ENCODE assay signal across 8 cellular contexts in genomic region chr5:172984244-172984953, GRCh38. TPM values are rescaled to one million over a fixed set of nuclear protein-coding genes. Genes with fewer than 3 reads are reported as not detected.
DNase-seq lines count a peak whose midpoint lies in the region; ATAC-seq, FAIRE-seq and TF ChIP-seq lines count a peak whose summit lies in the region.

No MANE protein-coding gene starts in this region.

- H3K9me3 ChIP-seq in A549: no peaks in the 10 kb centered on the region

- H3K27ac Mint-ChIP-seq in chondrocyte (ENCODE audit: unreplicated experiment): peak overlapping the region; percentile 99

- WGBS in A549 (ENCODE audit: missing lambda C conversion rate): 3% methylated on average over 15 of the region's 15 CpGs

- peak; percentile 23 to 29; a peak in 4 of 5 replicates for TF ChIP-seq RAD21 in A549 (conservative IDR thresholded peaks at IDR 0.05 in 1 of 2, IDR thresholded peaks at IDR 0.05 in 1 of 2)

- peak overlapping the region; percentile 91 for H3K4me2 ChIP-seq in A549

- H3K27me3 Mint-ChIP-seq in chondrocyte (ENCODE audit: low read depth): no peaks in the 10 kb centered on the region

- peaks cover 6% of the 10 kb centered on the region for H3K36me3 Mint-ChIP-seq in chondrocyte (ENCODE audit: low read depth)

- peaks cover 13% of the 10 kb centered on the region; the same call in 1 of the 3 replicates for H3K4me1 ChIP-seq in A549

- TF ChIP-seq EP300 in A549 (IDR thresholded peaks at IDR 0.05): no peak

- DNase-seq in A549 (ENCODE audit: low read depth in 1 of 2, low spot score in 1 of 2) (peak; percentile 69 to 77), NCI-H2196 (lab: John Stamatoyannopoulos, UW; ENCODE audit: unreplicated experiment) (peak; percentile 54), chondrocyte (ENCODE audit: low spot score) (no peak), kidney tubule cell (ENCODE audit: low spot score) (peak; percentile 82)
- DNase-seq in activated CD4-positive, alpha-beta T cell treated with anti-CD3 and anti-CD28 coated beads for 1 hour: peak; percentile 65
- DNase-seq in stimulated activated CD4-positive, alpha-beta T cell treated with anti-CD3 and anti-CD28 coated beads, Interleukin-1b, Interleukin-23, amount 100 ng/mL, for 24 hours (ENCODE audit: low read depth in 4 of 4, low spot score in 1 of 4): peak in 3 of 4 experiments; percentile 31 to 63 (median 61)

- no peak for FAIRE-seq in A549 (lab: Jason Lieb, UNC)

- H3K4me3 ChIP-seq in A549: peak overlapping the region; percentile 87

- POLR2A ChIA-PET in A549 (lab: Yijun Ruan, JAX): interaction anchor here (1.2 to 2.0 kb wide), 5 partner anchors 11 to 250 kb away, joined by 3 to 11 read pairs (median 4); partner anchors contain the start of genes BNIP1, NKX2-5 and RPL26L1

- CTCF ChIA-PET in A549 (lab: Yijun Ruan, JAX): interaction anchor here (0.7 to 2.9 kb wide), 14 partner anchors 9 to 278 kb away, joined by 3 to 9 read pairs (median 4); partner anchors contain the start of gene RPL26L1

- peak overlapping the region; percentile 83 to 95 for H3K27ac ChIP-seq in A549

- TF ChIP-seq POLR2A in A549 (IDR thresholded peaks at IDR 0.05; ENCODE audit: low read length): no peak

- H3K4me3 Mint-ChIP-seq in chondrocyte (ENCODE audit: unreplicated experiment): peak overlapping the region; percentile 98

- no peak for TF ChIP-seq CTCF in A549 (IDR thresholded peaks at IDR 0.05)
- peak; percentile 79 for TF ChIP-seq CTCF in chondrocyte (IDR thresholded peaks at IDR 0.05)

- H3K9me3 Mint-ChIP-seq in chondrocyte (ENCODE audit: low read depth): no peaks in the 10 kb centered on the region

- ATAC-seq in A549 (peak; percentile 78 to 82), GM18517 (IDR thresholded peaks at IDR 0.05; ENCODE audit: unreplicated experiment) (peak; percentile 69), HG03064 (IDR thresholded peaks at IDR 0.05; ENCODE audit: low read depth, unreplicated experiment) (peak; percentile 69)

- peaks cover 23% of the 10 kb centered on the region for H3K4me1 Mint-ChIP-seq in chondrocyte (ENCODE audit: low read depth)

TF ChIP-seq in A549, 52 proteins besides CTCF, POLR2A, EP300 and RAD21:
- TF ChIP-seq JUNB (IDR thresholded peaks at IDR 0.05) (no peak), TFCP2L1 (CRISPR knock-in tag; IDR thresholded peaks at IDR 0.05) (no peak), FOSL2 (IDR thresholded peaks at IDR 0.05) (no peak), FOSL2 (CRISPR knock-in tag; IDR thresholded peaks at IDR 0.05) (0 out of 2 replicates have a peak, but pooled peaks have one; percentile 6), TP53 (CRISPR knock-in tag; IDR thresholded peaks at IDR 0.05) (no peak), MAFK (IDR thresholded peaks at IDR 0.05; ENCODE audit: partially characterized antibody) (peak; percentile 62), HOXB13 (CRISPR knock-in tag; IDR thresholded peaks at IDR 0.05; ENCODE audit: low read depth) (no peak), HOXB5 (CRISPR knock-in tag; IDR thresholded peaks at IDR 0.05) (0 out of 2 replicates have a peak, but pooled peaks have one; percentile 24)

RNA-seq across cellular contexts. Expression of gene ATP6V0E1, which starts 0.8 kb away (rescaled TPM):
- polyA plus RNA-seq in A549 (2011; rRNA removed): 297 and 389 TPM in 2 replicates
- polyA plus RNA-seq in A549 (2012; cell fraction: cytosol; rRNA removed): 250 and 288 TPM in 2 replicates
- 64.3 and 84.3 TPM in 2 replicates for polyA plus RNA-seq in A549 (2012; cell fraction: nucleus; rRNA removed)
- 323 to 344 TPM (median 328 TPM) in 3 replicates for polyA plus RNA-seq in A549 (2017; fragmentation: RNase III; extraction: RNeasy Plus Mini Kit Qiagen cat#74134 plus additional on column Dnase treatment)
- 107 and 112 TPM in 2 replicates for polyA minus RNA-seq in A549 (2011; rRNA and poly(A)+ RNA removed)
- total RNA-seq in chondrocyte: 257 to 277 TPM (median 272 TPM) in 3 replicates

RNA-seq across cellular contexts. Expression of gene RPL26L1, which starts 25.2 kb away (rescaled TPM):
- polyA plus RNA-seq in A549 (2011; rRNA removed) (109 and 157 TPM in 2 replicates), A549 (2017; fragmentation: RNase III; extraction: RNeasy Plus Mini Kit Qiagen cat#74134 plus additional on column Dnase treatment) (146 to 160 TPM (median 150 TPM) in 3 replicates)
- 170 and 222 TPM in 2 replicates for polyA plus RNA-seq in A549 (2012; cell fraction: cytosol; rRNA removed)
- 83.2 and 128 TPM in 2 replicates for polyA plus RNA-seq in A549 (2012; cell fraction: nucleus; rRNA removed)
- 62.0 and 65.1 TPM in 2 replicates for polyA minus RNA-seq in A549 (2011; rRNA and poly(A)+ RNA removed)
- total RNA-seq in chondrocyte: 40.2 to 43.6 TPM (median 43.5 TPM) in 3 replicates
